Comparison of ENCODE assay signal across 12 cellular contexts in the genomic region with DNA sequence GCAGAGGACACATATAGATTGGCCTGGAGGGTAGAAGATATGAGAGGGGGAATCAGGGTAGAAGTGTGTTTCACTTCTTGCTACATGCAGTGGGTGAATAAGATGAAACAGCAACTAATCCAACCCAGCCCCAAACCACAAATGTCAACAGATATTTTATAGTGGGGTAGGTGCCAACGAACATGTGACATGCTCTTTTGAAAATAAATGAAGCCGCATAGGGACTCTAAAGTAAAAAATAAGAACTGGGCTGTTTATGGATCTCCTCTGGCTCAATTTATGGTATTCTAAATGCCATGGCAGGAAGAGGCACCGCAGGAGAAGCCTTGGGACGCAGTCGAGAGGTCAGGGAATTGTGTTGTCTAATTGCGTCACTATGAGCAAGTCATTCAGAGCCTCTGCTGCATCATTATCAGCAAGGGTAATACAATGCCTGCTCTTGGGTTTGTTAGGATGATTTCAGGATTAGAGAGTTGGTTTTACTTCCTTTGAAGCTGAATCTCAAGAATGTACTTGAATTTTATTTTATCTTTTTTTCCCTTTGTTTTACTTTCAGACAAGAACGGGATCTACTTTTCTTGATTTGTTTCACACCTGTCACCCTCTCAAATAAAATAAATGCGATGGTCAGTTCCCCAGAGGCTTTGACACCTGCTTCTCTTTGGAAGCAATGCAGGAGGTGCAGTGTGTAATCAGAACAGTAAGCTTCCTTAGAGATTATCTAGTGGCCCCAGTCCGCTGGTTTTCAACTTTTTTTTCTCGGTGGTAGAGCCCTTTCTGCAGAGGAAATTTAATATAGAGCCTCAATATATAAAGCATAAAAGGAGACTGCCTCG.
A peak's percentile ranks its signal among the peaks of the same experiment; 100 is the strongest.
DNase-seq lines count a peak whose midpoint lies in the region; ATAC-seq lines count a peak whose summit lies in the region.
"Had no signal": no experiment of that assay in that cellular context is flagged by ENCODE, and none has a peak within 500 bp of the region (broad histone marks: within the 10 kb centered on the region; RNA-seq: fewer than 3 reads in every experiment).

No MANE protein-coding gene starts in this region.

- in situ Hi-C loops in SK-MEL-5 (cut with HindIII; ENCODE audit: low pct_unique_long_range_greater_than_20kb, low sequenced_read_pairs), result no loop called here

- ATAC-seq in GM18517 (IDR thresholded peaks at IDR 0.05; ENCODE audit: unreplicated experiment), result no peak
- no peak for ATAC-seq in HG03521 (IDR thresholded peaks at IDR 0.05; ENCODE audit: unreplicated experiment)
- ATAC-seq in GM19023 (IDR thresholded peaks at IDR 0.05; ENCODE audit: unreplicated experiment), result no peak

- no peaks in the 10 kb centered on the region for H3K27me3 ChIP-seq in BLaER1 treated with 17β-estradiol and CSF1 and Interleukin-3, amounts not matched to agents 10 nM and 100 nM

- DNase-seq in LHCN-M2 (ENCODE audit: low read depth) (peak; percentile 3), SK-MEL-5 (ENCODE audit: low read depth, low spot score) (peak; percentile 73), myocyte (ENCODE audit: low read depth) (peak; percentile 5), islet precursor cell (no peak)
- DNase-seq: activated CD4-positive, alpha-beta T cell treated with anti-CD3 and anti-CD28 coated beads, Interleukin-2, amount 50 U/mL, for 1 hour; effector CD8-positive, alpha-beta T cell; NCI-H2081; SK-N-SH had no signal

- H3K4me3 ChIP-seq in BLaER1 treated with 17β-estradiol and CSF1 and Interleukin-3, amounts not matched to agents 10 nM and 100 nM, result no peak overlapping the region

- H3K27ac ChIP-seq in BLaER1 treated with 17β-estradiol and CSF1 and Interleukin-3, amounts not matched to agents 10 nM and 100 nM, result peak overlapping the region in 4 of 11 experiments; percentile 6 to 57 (median 32); a peak in 4 of 22 replicates

- H3K4me1 ChIP-seq in BLaER1 treated with 17β-estradiol and CSF1 and Interleukin-3, amounts not matched to agents 10 nM and 100 nM, result peaks cover 12 to 21% (median 17%) of the 10 kb centered on the region in 10 experiments; a peak in 18 of 20 replicates

- H3K4me2 ChIP-seq in BLaER1 treated with 17β-estradiol and CSF1 and Interleukin-3, amounts not matched to agents 10 nM and 100 nM, result peak overlapping the region in 9 of 11 experiments; percentile 2 to 52 (median 28); a peak in 16 of 22 replicates
- H3K4me2 ChIP-seq: SK-N-SH had no signal

- peaks cover 18 to 37% (median 23%) of the 10 kb centered on the region in 11 experiments for H3K9me3 ChIP-seq in BLaER1 treated with 17β-estradiol and CSF1 and Interleukin-3, amounts not matched to agents 10 nM and 100 nM (replicated peaks in 1 of 11)
- H3K9me3 ChIP-seq: SK-N-SH had no signal

- no peaks in the 10 kb centered on the region for H4K20me1 ChIP-seq in BLaER1 treated with 17β-estradiol and CSF1 and Interleukin-3, amounts not matched to agents 10 nM and 100 nM

- peaks cover 0 to 47% (median 4%) of the 10 kb centered on the region in 11 experiments; a peak in 10 of 22 replicates for H3K36me3 ChIP-seq in BLaER1 treated with 17β-estradiol and CSF1 and Interleukin-3, amounts not matched to agents 10 nM and 100 nM

- H3K9ac ChIP-seq in BLaER1 treated with 17β-estradiol and CSF1 and Interleukin-3, amounts not matched to agents 10 nM and 100 nM, result peak overlapping the region in 1 of 11 experiments; percentile 25; a peak in 1 of 22 replicates
- H3K9ac ChIP-seq: SK-N-SH had no signal
